ENCODE assay signal across 8 cellular contexts in genomic region chr13:42048323-42048624, GRCh38. TPM values are rescaled to one million over a fixed set of nuclear protein-coding genes. Genes with fewer than 3 reads are reported as not detected.
DNase-seq lines count a peak whose midpoint lies in the region; ATAC-seq and TF ChIP-seq lines count a peak whose summit lies in the region.

No MANE protein-coding gene starts in this region.

- no peaks in the 10 kb centered on the region for H4K20me1 ChIP-seq in PC-9 (ENCODE audit: insufficient read depth)

- TF ChIP-seq CTCF in GM10266 (IDR thresholded peaks at IDR 0.05; ENCODE audit: control insufficient read depth, insufficient read depth, low read depth, missing control alignments) (no peak), HEK293 (tag by site-specific recombination; IDR thresholded peaks at IDR 0.05) (no peak), PC-9 (conservative IDR thresholded peaks at IDR 0.05) (no peak), endothelial cell (IDR thresholded peaks at IDR 0.05; ENCODE audit: unreplicated experiment) (peak; percentile 4), nephron (IDR thresholded peaks at IDR 0.05; ENCODE audit: unreplicated experiment in 3 of 3) (no peak)

- no peaks in the 10 kb centered on the region for H3K27me3 ChIP-seq in PC-9 (ENCODE audit: insufficient read depth, low read depth)

- peak overlapping the region; percentile 81 for H3K4me3 ChIP-seq in HEK293 (ENCODE audit: low read depth, low read length)
- H3K4me3 ChIP-seq in PC-9, result peak overlapping the region; percentile 81

- H3K27ac Mint-ChIP-seq in endothelial cell (ENCODE audit: unreplicated experiment) (peak overlapping the region; percentile 100), nephron (peak overlapping the region in 1 of 3 experiments; percentile 93)

- H3K4me2 ChIP-seq in PC-9, result peak overlapping the region; percentile 81

- no peaks in the 10 kb centered on the region for H3K9me3 ChIP-seq in HEK293 (ENCODE audit: control insufficient read depth, insufficient read depth, low read depth, low read length)
- H3K9me3 ChIP-seq in PC-9 (ENCODE audit: insufficient read depth, low read depth), result no peaks in the 10 kb centered on the region

- CTCF ChIA-PET in HEK293 (lab: Yijun Ruan, JAX) (interaction anchor here (0.6 to 0.8 kb wide), 4 partner anchors 128 to 380 kb away, joined by 3 read pairs; no protein-coding TSS in a partner anchor), PC-9 (lab: Charles Lee) (no interaction called here)

- H3F3A ChIP-seq in PC-9 (ENCODE audit: insufficient read depth, low read depth), result 0 out of 2 replicates have a peak, but pooled peaks cover 6% of the 10 kb centered on the region

- peak overlapping the region; percentile 92 for H3K27ac ChIP-seq in HEK293 (ENCODE audit: extremely low read depth, low read depth, low read length)
- H3K27ac ChIP-seq in PC-9, result peak overlapping the region; percentile 48; the same call in 1 of the 2 replicates

- intact Hi-C loops in PC-9 (cut with micrococcal nuclease; ENCODE audit: unreplicated experiment), result loop anchor here (5.0 to 10.0 kb wide), 3 partner anchors 59 to 383 kb away; no protein-coding TSS in a partner anchor

- peaks cover 5% of the 10 kb centered on the region for H3K36me3 Mint-ChIP-seq in endothelial cell (ENCODE audit: low read depth, unreplicated experiment)
- peaks cover 3% of the 10 kb centered on the region for H3K36me3 Mint-ChIP-seq in nephron (ENCODE audit: low read depth)

- H3K36me3 ChIP-seq in HEK293 (ENCODE audit: control insufficient read depth in 2 of 2, insufficient read depth in 1 of 2, low read length in 2 of 2), result no peaks in the 10 kb centered on the region
- H3K36me3 ChIP-seq in PC-9 (ENCODE audit: low read depth), result no peaks in the 10 kb centered on the region

- ATAC-seq in HG03469 (IDR thresholded peaks at IDR 0.05; ENCODE audit: unreplicated experiment), result no peak

- H3K79me2 ChIP-seq in PC-9 (ENCODE audit: low read depth), result no peaks in the 10 kb centered on the region; the same call in 1 of the 2 replicates

- H3K9me3 Mint-ChIP-seq in endothelial cell (ENCODE audit: unreplicated experiment) (no peaks in the 10 kb centered on the region), nephron (no peaks in the 10 kb centered on the region)

- DNase-seq in GM10266 (ENCODE audit: extremely low spot score) (peak; percentile 58), PC-9 (peak in 1 of 2 experiments; percentile 10), endothelial cell (ENCODE audit: low spot score) (no peak), NCI-H69 (lab: John Stamatoyannopoulos, UW) (no peak), A172 (ENCODE audit: low spot score) (no peak)

- no TSS peak for BruUV-seq in PC-9 (replicated peaks; lab: Mats Ljungman, UMichigan)

- H3K4me3 Mint-ChIP-seq in endothelial cell (ENCODE audit: unreplicated experiment) (peak overlapping the region; percentile 98), nephron (peak overlapping the region; percentile 87 to 91 (median 90))

- H3K27me3 Mint-ChIP-seq in endothelial cell (ENCODE audit: unreplicated experiment) (peaks cover 7% of the 10 kb centered on the region), nephron (ENCODE audit: low read depth) (peaks cover 25% of the 10 kb centered on the region)

- POLR2A ChIA-PET in HEK293 (lab: Yijun Ruan, JAX), result interaction anchor here (1.1 to 1.3 kb wide), 2 partner anchors 61 to 84 kb away, joined by 3 to 5 read pairs; no protein-coding TSS in a partner anchor
- POLR2A ChIA-PET in PC-9 (lab: Charles Lee; ENCODE audit: unreplicated experiment), result no interaction called here

- H3K9me2 ChIP-seq in PC-9 (ENCODE audit: insufficient read depth), result no peaks in the 10 kb centered on the region

- H3K4me1 Mint-ChIP-seq in endothelial cell (ENCODE audit: unreplicated experiment), result peaks cover 25% of the 10 kb centered on the region
- peaks cover 5% of the 10 kb centered on the region for H3K4me1 Mint-ChIP-seq in nephron

- H3K4me1 ChIP-seq in HEK293 (ENCODE audit: control insufficient read depth, insufficient read depth, low read length), result peaks cover 9% of the 10 kb centered on the region
- peaks cover 11% of the 10 kb centered on the region for H3K4me1 ChIP-seq in PC-9 (replicated peaks; ENCODE audit: insufficient read depth)

- H2AFZ ChIP-seq in PC-9, result peak overlapping the region; percentile 89

TF ChIP-seq in HEK293, 187 proteins besides CTCF, POLR2A, EP300 and RAD21 (continues in another document):
- TF ChIP-seq ZNF391 (tag by site-specific recombination; IDR thresholded peaks at IDR 0.05; ENCODE audit: borderline replicate concordance, low read depth) (no peak), ZNF335 (tag by site-specific recombination; conservative IDR thresholded peaks at IDR 0.05) (peak; percentile 54; the same call in 1 of the 2 replicates), ZXDB (tag by site-specific recombination; IDR thresholded peaks at IDR 0.05) (0 out of 2 replicates have a peak, but pooled peaks have one; percentile 55), ZBTB48 (tag by site-specific recombination; IDR thresholded peaks at IDR 0.05) (peak; percentile 81), ZNF530 (tag by site-specific recombination; IDR thresholded peaks at IDR 0.05; ENCODE audit: low read depth) (no peak), ZNF707 (tag by site-specific recombination; IDR thresholded peaks at IDR 0.05) (no peak), ZNF398 (tag by site-specific recombination; IDR thresholded peaks at IDR 0.05) (no peak), ZNF157 (tag by site-specific recombination; IDR thresholded peaks at IDR 0.05) (no peak), MZF1 (tag by site-specific recombination; IDR thresholded peaks at IDR 0.05; ENCODE audit: borderline replicate concordance) (no peak), KLF10 (tag by site-specific recombination; IDR thresholded peaks at IDR 0.05) (no peak), EGR2 (tag by site-specific recombination; IDR thresholded peaks at IDR 0.05; ENCODE audit: low read depth) (no peak), ZBTB21 (tag by site-specific recombination; IDR thresholded peaks at IDR 0.05) (0 out of 2 replicates have a peak, but pooled peaks have one; percentile 17), ZBTB49 (tag by site-specific recombination; IDR thresholded peaks at IDR 0.05; ENCODE audit: low read depth) (no peak), ZNF623 (tag by site-specific recombination; IDR thresholded peaks at IDR 0.05) (no peak), ZNF211 (tag by site-specific recombination; IDR thresholded peaks at IDR 0.05; ENCODE audit: low read depth) (no peak), ZNF621 (tag by site-specific recombination; IDR thresholded peaks at IDR 0.05) (no peak), GFI1B (tag by site-specific recombination; IDR thresholded peaks at IDR 0.05) (no peak), ZNF350 (tag by site-specific recombination; IDR thresholded peaks at IDR 0.05) (no peak), ZNF311 (tag by site-specific recombination; IDR thresholded peaks at IDR 0.05; ENCODE audit: borderline replicate concordance) (no peak), KLF8 (tag by site-specific recombination; IDR thresholded peaks at IDR 0.05) (no peak), ZNF248 (tag by site-specific recombination; IDR thresholded peaks at IDR 0.05) (no peak), ZNF626 (tag by site-specific recombination; IDR thresholded peaks at IDR 0.05) (no peak), MEIS1 (CRISPR knock-in tag; IDR thresholded peaks at IDR 0.05; ENCODE audit: borderline replicate concordance) (no peak), ZNF354C (tag by site-specific recombination; IDR thresholded peaks at IDR 0.05; ENCODE audit: borderline replicate concordance, low read depth) (no peak), GLIS1 (tag by site-specific recombination; IDR thresholded peaks at IDR 0.05) (no peak)

RNA-seq across cellular contexts. Expression of gene DGKH, which starts 0.2 kb away (rescaled TPM):
- total RNA-seq in PC-9 (2021) (9.3 and 10.9 TPM in 2 replicates), endothelial cell (ENCODE audit: unreplicated experiment) (45.1 TPM)
- total RNA-seq in A172 (2014; rRNA removed; shearing (Covaris generic)), result 3.8 and 5.3 TPM in 2 replicates
